20 cellular contexts compared by ENCODE assay signal in the genomic region with DNA sequence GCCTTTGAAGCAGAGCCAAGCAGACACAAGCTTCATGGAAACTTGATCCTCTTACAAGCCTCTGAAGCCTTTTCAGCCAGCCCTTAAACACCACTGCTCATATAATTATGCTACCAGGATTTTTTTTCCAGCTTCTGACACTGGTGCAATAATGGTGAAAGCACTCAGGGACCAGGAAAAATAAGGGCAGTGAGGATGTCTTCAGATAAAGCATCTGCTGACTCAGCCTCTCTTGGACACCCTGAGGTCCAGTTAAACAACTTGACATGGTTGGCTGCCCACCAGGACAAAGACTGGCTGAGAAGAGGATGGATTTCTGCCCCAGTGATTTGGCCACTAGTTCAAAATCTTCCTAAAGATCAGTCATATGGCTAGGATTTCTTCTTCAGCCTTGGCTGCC.
A peak's percentile ranks its signal among the peaks of the same experiment; 100 is the strongest.
DNase-seq lines count a peak whose midpoint lies in the region; ATAC-seq and TF ChIP-seq lines count a peak whose summit lies in the region.
"Had no signal": no experiment of that assay in that cellular context is flagged by ENCODE, and none has a peak within 500 bp of the region (broad histone marks: within the 10 kb centered on the region; RNA-seq: fewer than 3 reads in every experiment).

No MANE protein-coding gene starts in this region.

- H3K27ac ChIP-seq in HEK293 (ENCODE audit: extremely low read depth, low read depth, low read length): no peak overlapping the region
- no peak overlapping the region for H3K27ac ChIP-seq in adrenal gland
- H3K27ac ChIP-seq: SJSA1 had no signal

- POLR2A ChIA-PET in HEK293 (lab: Yijun Ruan, JAX): no interaction called here

- no peaks in the 10 kb centered on the region for H3K27me3 ChIP-seq in adrenal gland
- H3K27me3 ChIP-seq: BE2C, SJSA1 had no signal

- TF ChIP-seq CTCF in HEK293 (tag by site-specific recombination; IDR thresholded peaks at IDR 0.05) (no peak), adrenal gland (IDR thresholded peaks at IDR 0.05) (no peak)

- no peak for ATAC-seq in Right ventricle myocardium inferior
- ATAC-seq: GM12878, GM23338, HCT116, PC-3 had no signal

- DNase-seq in ELF-1 (ENCODE audit: low read depth, low spot score) (peak; percentile 22), NCI-H2227 (lab: John Stamatoyannopoulos, UW; ENCODE audit: unreplicated experiment) (peak; percentile 7), kidney tubule cell (ENCODE audit: low spot score) (peak; percentile 10), NCI-H1694 treated with DMSO at 0.1 percent for 48 hours (lab: John Stamatoyannopoulos, UW) (no peak), Right ventricle myocardium inferior (ENCODE audit: missing footprints) (no peak), adrenal gland (no peak)
- DNase-seq: BE2C; Calu3; CD4-positive, alpha-beta T cell; DMS79; KG1; NCI-H187 treated with DMSO at 0.1 percent for 48 hours; NCI-H526; PC-3; T-helper 2 cell had no signal

- TF ChIP-seq POLR2A in adrenal gland (IDR thresholded peaks at IDR 0.05): no peak

- H3K4me1 ChIP-seq in HEK293 (ENCODE audit: control insufficient read depth, insufficient read depth, low read length) (no peaks in the 10 kb centered on the region), adrenal gland (replicated peaks in 1 of 2) (no peaks in the 10 kb centered on the region)
- H3K4me1 ChIP-seq: BE2C, SJSA1 had no signal

- intact Hi-C loops in Right ventricle myocardium inferior (cut with DNase I): no loop called here
- intact Hi-C loops in adrenal gland (cut with DNase I): no loop called here

- no peaks in the 10 kb centered on the region for H3K36me3 ChIP-seq in HEK293 (ENCODE audit: control insufficient read depth in 2 of 2, insufficient read depth in 1 of 2, low read length in 2 of 2)
- H3K36me3 ChIP-seq in adrenal gland (replicated peaks in 1 of 2): no peaks in the 10 kb centered on the region
- H3K36me3 ChIP-seq: BE2C, SJSA1 had no signal

- CTCF ChIA-PET in HEK293 (lab: Yijun Ruan, JAX): no interaction called here

- H3K9me3 ChIP-seq in HEK293 (ENCODE audit: control insufficient read depth, insufficient read depth, low read depth, low read length) (no peaks in the 10 kb centered on the region), adrenal gland (replicated peaks in 1 of 3) (no peaks in the 10 kb centered on the region)
- H3K9me3 ChIP-seq: BE2C, SJSA1 had no signal

- H3K4me3 ChIP-seq in HEK293 (ENCODE audit: low read depth, low read length) (no peak overlapping the region), adrenal gland (no peak overlapping the region)
- H3K4me3 ChIP-seq: GM12878, GM23338, SJSA1 had no signal

TF ChIP-seq in HEK293, 187 proteins besides CTCF, POLR2A, EP300 and RAD21:
- no peak for TF ChIP-seq ZNF302 (tag by site-specific recombination; IDR thresholded peaks at IDR 0.05; ENCODE audit: low read depth)
- no peak for TF ChIP-seq ZNF792 (tag by site-specific recombination; IDR thresholded peaks at IDR 0.05)
- peak; percentile 14; the same call in 1 of the 2 replicates for TF ChIP-seq FEZF1 (tag by site-specific recombination; IDR thresholded peaks at IDR 0.05)

Comparison
In these comparisons a context has a peak if more than half of its experiments do, and no peak if none do; other contexts are left out.
1. DNase-seq: peak in ELF-1 (single experiment), NCI-H2227 (single experiment) and kidney tubule cell (single experiment); none in NCI-H1694 treated with DMSO at 0.1 percent for 48 hours (single experiment), Right ventricle myocardium inferior (single experiment) and adrenal gland (0 of 7).